In genomic region chr17:38735161-38735997, GRCh38 we compare ENCODE assay signal across 8 cellular contexts. TPM values are rescaled to one million over a fixed set of nuclear protein-coding genes. Genes with fewer than 3 reads are reported as not detected.
DNase-seq lines count a peak whose midpoint lies in the region; ATAC-seq, FAIRE-seq and TF ChIP-seq lines count a peak whose summit lies in the region.

No MANE protein-coding gene starts in this region.

- no peak for FAIRE-seq in HTR-8/SVneo (lab: Jason Lieb, UNC)

- peak overlapping the region in 2 of 7 donors; percentile 41 to 64 for H3K27ac Mint-ChIP-seq in CD4-positive, alpha-beta memory T cell
- peak overlapping the region; percentile 23 to 75 (median 60) for H3K27ac Mint-ChIP-seq in brain

- DNase-seq in CD4-positive, alpha-beta memory T cell: peak; percentile 57 to 66 (median 61)
- peak; percentile 81 for DNase-seq in HTR-8/SVneo (ENCODE audit: insufficient read length, low spot score)
- DNase-seq in UCSD-AML1 (lab: John Stamatoyannopoulos, UW; ENCODE audit: unreplicated experiment): peak; percentile 46
- DNase-seq in kidney glomerular epithelial cell (lab: John Stamatoyannopoulos, UW): peak; percentile 4
- peak; percentile 59 to 72 (median 70) for DNase-seq in stimulated activated CD4-positive, alpha-beta T cell treated with anti-CD3 and anti-CD28 coated beads, TNF-alpha, amount 100 ng/mL, for 4 hours (ENCODE audit: low read depth in 3 of 3)
- DNase-seq in middle frontal gyrus (ENCODE audit: extremely low spot score, low spot score): no peak

- H3K4me3 ChIP-seq in CD4-positive, alpha-beta memory T cell (ENCODE audit: low read length in 2 of 2): no peak overlapping the region

- TF ChIP-seq CTCF in brain (conservative IDR thresholded peaks at IDR 0.05): peak; percentile 87 to 92

- H3K27me3 Mint-ChIP-seq in CD4-positive, alpha-beta memory T cell: peaks cover 0 to 2% of the 10 kb centered on the region in 2 donors
- peaks cover 4% of the 10 kb centered on the region for H3K27me3 Mint-ChIP-seq in brain

- H3K36me3 ChIP-seq in CD4-positive, alpha-beta memory T cell (ENCODE audit: insufficient read depth, low read length): peaks cover 4% of the 10 kb centered on the region

- H3K9me3 Mint-ChIP-seq in CD4-positive, alpha-beta memory T cell: peaks cover 0 to 2% (median 0%) of the 10 kb centered on the region in 8 donors
- H3K9me3 Mint-ChIP-seq in brain: peaks cover 0 to 3% (median 0%) of the 10 kb centered on the region in 5 experiments

- H3K4me1 Mint-ChIP-seq in CD4-positive, alpha-beta memory T cell: peaks cover 19 to 51% (median 41%) of the 10 kb centered on the region in 4 donors
- H3K4me1 Mint-ChIP-seq in brain: peaks cover 35% of the 10 kb centered on the region

- POLR2A ChIA-PET in CD4-positive, alpha-beta memory T cell (lab: Charles Lee; ENCODE audit: partially characterized antibody): interaction anchor here (0.9 to 3.6 kb wide), 8 partner anchors 15 to 176 kb away, joined by 3 to 38 read pairs (median 7); partner anchors contain the start of genes EPOP, MLLT6 and PSMB3

- no peaks in the 10 kb centered on the region for H3K27me3 ChIP-seq in CD4-positive, alpha-beta memory T cell (ENCODE audit: insufficient read depth, low read length)

- intact Hi-C loops in CD4-positive, alpha-beta memory T cell (cut with micrococcal nuclease): loop anchor here (1.0 kb wide), 2 partner anchors 58 to 177 kb away; no protein-coding TSS in a partner anchor

- ATAC-seq in GM21723 (IDR thresholded peaks at IDR 0.05; ENCODE audit: unreplicated experiment): no peak

- peaks cover 0 to 14% of the 10 kb centered on the region in 2 donors for H3K36me3 Mint-ChIP-seq in CD4-positive, alpha-beta memory T cell
- H3K36me3 Mint-ChIP-seq in brain: peaks cover 44% of the 10 kb centered on the region

- no peaks in the 10 kb centered on the region for H3K9me3 ChIP-seq in CD4-positive, alpha-beta memory T cell (ENCODE audit: control insufficient read depth in 1 of 2, low read length in 2 of 2)

- peaks cover 40% of the 10 kb centered on the region for H3K4me1 ChIP-seq in CD4-positive, alpha-beta memory T cell (ENCODE audit: insufficient read depth, low read length)

- no peak overlapping the region for H3K4me3 Mint-ChIP-seq in CD4-positive, alpha-beta memory T cell
- H3K4me3 Mint-ChIP-seq in brain: no peak overlapping the region

- CTCF ChIA-PET in CD4-positive, alpha-beta memory T cell (lab: Charles Lee; ENCODE audit: partially characterized antibody): interaction anchor here (0.6 to 8.5 kb wide), 25 partner anchors 10 to 299 kb away, joined by 3 to 198 read pairs (median 8); partner anchors contain the start of genes EPOP, MLLT6 and PSMB3

- no peak overlapping the region for H3K27ac ChIP-seq in CD4-positive, alpha-beta memory T cell (ENCODE audit: low read depth, low read length)

RNA-seq across cellular contexts. Expression of gene CISD3, which starts 5.2 kb away (rescaled TPM):
- total RNA-seq in CD4-positive, alpha-beta memory T cell: 10 to 100 TPM; 12.5 to 13.5 TPM
- 10 to 100 TPM; 55.3 to 57.6 TPM for polyA plus RNA-seq in CD4-positive, alpha-beta memory T cell
- polyA plus RNA-seq in brain (ENCODE audit: insufficient read depth, low read depth, low replicate concordance): 38.7 TPM

RNA-seq across cellular contexts. Expression of gene PCGF2, which starts 12.8 kb away (rescaled TPM):
- not detected for total RNA-seq in CD4-positive, alpha-beta memory T cell
- not detected for polyA plus RNA-seq in CD4-positive, alpha-beta memory T cell
- 88.3 TPM for polyA plus RNA-seq in brain (ENCODE audit: insufficient read depth, low read depth, low replicate concordance)

RNA-seq across cellular contexts. Expression of gene PSMB3, which starts 17.2 kb away (rescaled TPM):
- 10 to 100 TPM; 93.5 to 99.0 TPM for total RNA-seq in CD4-positive, alpha-beta memory T cell
- 100 to 1,000 TPM; 391 to 517 TPM for polyA plus RNA-seq in CD4-positive, alpha-beta memory T cell
- polyA plus RNA-seq in brain (ENCODE audit: insufficient read depth, low read depth, low replicate concordance): 278 TPM

RNA-seq across cellular contexts. Expression of gene MLLT6, which starts 30.3 kb away (rescaled TPM):
- total RNA-seq in CD4-positive, alpha-beta memory T cell: 100 to 1,000 TPM; 493 to 505 TPM
- 10 to 100 TPM in 1 of 2 donors, 1 to 10 TPM in 1; 3.0 to 14.1 TPM for polyA plus RNA-seq in CD4-positive, alpha-beta memory T cell
- polyA plus RNA-seq in brain (ENCODE audit: insufficient read depth, low read depth, low replicate concordance): 50.9 TPM

Comparison
In these comparisons a context has a peak if more than half of its experiments do, and no peak if none do; other contexts are left out.
1. RNA of gene PCGF2, which starts 12.8 kb away (polyA plus RNA-seq): 88.3 TPM in brain (single experiment); not detected in CD4-positive, alpha-beta memory T cell; every median in the first group is over 10 times any median in the second.